ENCODE assay signal across 1 cellular context in the genomic region with DNA sequence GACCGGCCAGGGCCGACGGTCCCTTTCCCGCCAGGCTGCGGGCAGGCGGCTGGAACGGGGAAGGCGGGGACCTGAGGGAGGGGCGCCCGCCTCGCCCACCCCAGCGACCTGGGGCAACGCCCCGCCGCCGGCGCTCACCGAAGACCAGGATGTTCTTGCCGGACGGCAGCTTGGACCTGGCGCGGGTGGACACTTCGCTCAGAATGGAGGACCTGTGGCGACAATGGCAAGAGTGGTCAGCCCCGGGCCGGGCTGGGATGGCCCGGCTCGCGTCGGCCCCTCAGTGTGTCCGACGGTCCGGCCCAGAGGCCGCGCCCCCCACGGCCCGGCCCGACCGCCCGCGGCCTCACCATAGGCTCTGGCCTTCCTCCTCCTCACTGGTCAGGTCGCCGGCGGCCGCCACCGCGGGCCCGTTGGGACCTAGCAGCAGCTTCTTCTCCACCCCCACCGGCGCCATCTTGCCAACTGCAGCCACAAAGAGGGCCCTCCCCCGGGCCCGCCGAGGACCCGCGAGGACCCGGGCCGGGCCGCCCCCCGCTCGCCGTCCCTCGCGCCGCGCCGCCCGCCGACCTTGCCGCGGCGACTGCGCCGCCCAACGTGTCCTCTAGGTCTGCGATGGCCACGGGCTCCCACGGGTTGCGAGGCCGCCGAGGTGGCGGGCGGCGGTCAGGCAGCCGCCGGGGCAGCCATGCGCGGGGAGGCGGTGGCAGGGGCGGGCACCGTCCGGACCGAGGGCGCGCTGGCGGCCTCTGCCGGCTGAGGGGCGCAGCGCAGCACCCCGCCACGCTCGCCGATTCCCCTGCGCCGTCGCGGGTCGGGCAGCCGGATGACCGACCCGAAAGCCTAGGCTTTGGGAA.
TF ChIP-seq lines count a peak whose summit lies in the region.

A gene (minus strand): TSS at position 475 of the 857 bp plus-strand sequence. CDS start 18 bp downstream, at position 457.

TF ChIP-seq in K562, 482 proteins besides CTCF, POLR2A, EP300 and RAD21 (continued from another document):
- TF ChIP-seq ATF7 (IDR thresholded peaks at IDR 0.05): peak; percentile 67; the same call in 1 of the 2 replicates
- no peak for TF ChIP-seq ZNF830 (CRISPR knock-in tag; IDR thresholded peaks at IDR 0.05)
- TF ChIP-seq ZFP30 (CRISPR knock-in tag; IDR thresholded peaks at IDR 0.05; ENCODE audit: borderline replicate concordance): no peak
- TF ChIP-seq CAMTA2 (CRISPR knock-in tag; conservative IDR thresholded peaks at IDR 0.05): 0 out of 2 replicates have a peak, but pooled peaks have one; percentile 31
- peak; percentile 85 for TF ChIP-seq TBP (optimal IDR thresholded peaks at IDR 0.05; ENCODE audit: low read depth, low read length)
- TF ChIP-seq, protein P1, sequence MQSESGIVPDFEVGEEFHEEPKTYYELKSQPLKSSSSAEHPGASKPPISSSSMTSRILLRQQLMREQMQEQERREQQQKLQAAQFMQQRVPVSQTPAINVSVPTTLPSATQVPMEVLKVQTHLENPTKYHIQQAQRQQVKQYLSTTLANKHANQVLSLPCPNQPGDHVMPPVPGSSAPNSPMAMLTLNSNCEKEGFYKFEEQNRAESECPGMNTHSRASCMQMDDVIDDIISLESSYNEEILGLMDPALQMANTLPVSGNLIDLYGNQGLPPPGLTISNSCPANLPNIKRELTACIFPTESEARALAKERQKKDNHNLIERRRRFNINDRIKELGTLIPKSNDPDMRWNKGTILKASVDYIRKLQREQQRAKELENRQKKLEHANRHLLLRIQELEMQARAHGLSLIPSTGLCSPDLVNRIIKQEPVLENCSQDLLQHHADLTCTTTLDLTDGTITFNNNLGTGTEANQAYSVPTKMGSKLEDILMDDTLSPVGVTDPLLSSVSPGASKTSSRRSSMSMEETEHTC (IDR thresholded peaks at IDR 0.05): no peak
- TF ChIP-seq HNRNPL (IDR thresholded peaks at IDR 0.05; ENCODE audit: low read depth, low read length): no peak
- TF ChIP-seq, protein P2, sequence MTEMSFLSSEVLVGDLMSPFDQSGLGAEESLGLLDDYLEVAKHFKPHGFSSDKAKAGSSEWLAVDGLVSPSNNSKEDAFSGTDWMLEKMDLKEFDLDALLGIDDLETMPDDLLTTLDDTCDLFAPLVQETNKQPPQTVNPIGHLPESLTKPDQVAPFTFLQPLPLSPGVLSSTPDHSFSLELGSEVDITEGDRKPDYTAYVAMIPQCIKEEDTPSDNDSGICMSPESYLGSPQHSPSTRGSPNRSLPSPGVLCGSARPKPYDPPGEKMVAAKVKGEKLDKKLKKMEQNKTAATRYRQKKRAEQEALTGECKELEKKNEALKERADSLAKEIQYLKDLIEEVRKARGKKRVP (CRISPR knock-in tag; IDR thresholded peaks at IDR 0.05): no peak; the same call in 1 of the 2 replicates
- TF ChIP-seq, protein P3, sequence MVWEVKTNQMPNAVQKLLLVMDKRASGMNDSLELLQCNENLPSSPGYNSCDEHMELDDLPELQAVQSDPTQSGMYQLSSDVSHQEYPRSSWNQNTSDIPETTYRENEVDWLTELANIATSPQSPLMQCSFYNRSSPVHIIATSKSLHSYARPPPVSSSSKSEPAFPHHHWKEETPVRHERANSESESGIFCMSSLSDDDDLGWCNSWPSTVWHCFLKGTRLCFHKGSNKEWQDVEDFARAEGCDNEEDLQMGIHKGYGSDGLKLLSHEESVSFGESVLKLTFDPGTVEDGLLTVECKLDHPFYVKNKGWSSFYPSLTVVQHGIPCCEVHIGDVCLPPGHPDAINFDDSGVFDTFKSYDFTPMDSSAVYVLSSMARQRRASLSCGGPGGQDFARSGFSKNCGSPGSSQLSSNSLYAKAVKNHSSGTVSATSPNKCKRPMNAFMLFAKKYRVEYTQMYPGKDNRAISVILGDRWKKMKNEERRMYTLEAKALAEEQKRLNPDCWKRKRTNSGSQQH (CRISPR knock-in tag; IDR thresholded peaks at IDR 0.05): no peak
- no peak for TF ChIP-seq KDM2B (CRISPR knock-in tag; IDR thresholded peaks at IDR 0.05)
- peak; percentile 98 for TF ChIP-seq GATAD2B (IDR thresholded peaks at IDR 0.05; ENCODE audit: borderline replicate concordance)
- TF ChIP-seq SUPT5H (IDR thresholded peaks at IDR 0.05): peak; percentile 80
- peak; percentile 70 for TF ChIP-seq CXXC5 (CRISPR knock-in tag; IDR thresholded peaks at IDR 0.05)
- TF ChIP-seq SIN3A (IDR thresholded peaks at IDR 0.05; ENCODE audit: borderline replicate concordance in 2 of 2, control insufficient read depth in 1 of 2, low read depth in 2 of 2, low read length in 2 of 2): peak; percentile 12 to 57; a peak in 2 of 4 replicates
- TF ChIP-seq MAZ (CRISPR knock-in tag; conservative IDR thresholded peaks at IDR 0.05 in 1 of 2, IDR thresholded peaks at IDR 0.05 in 1 of 2): peak; percentile 40 to 94
- TF ChIP-seq HNRNPUL1 (IDR thresholded peaks at IDR 0.05; ENCODE audit: low read length): no peak
- TF ChIP-seq, protein P4, sequence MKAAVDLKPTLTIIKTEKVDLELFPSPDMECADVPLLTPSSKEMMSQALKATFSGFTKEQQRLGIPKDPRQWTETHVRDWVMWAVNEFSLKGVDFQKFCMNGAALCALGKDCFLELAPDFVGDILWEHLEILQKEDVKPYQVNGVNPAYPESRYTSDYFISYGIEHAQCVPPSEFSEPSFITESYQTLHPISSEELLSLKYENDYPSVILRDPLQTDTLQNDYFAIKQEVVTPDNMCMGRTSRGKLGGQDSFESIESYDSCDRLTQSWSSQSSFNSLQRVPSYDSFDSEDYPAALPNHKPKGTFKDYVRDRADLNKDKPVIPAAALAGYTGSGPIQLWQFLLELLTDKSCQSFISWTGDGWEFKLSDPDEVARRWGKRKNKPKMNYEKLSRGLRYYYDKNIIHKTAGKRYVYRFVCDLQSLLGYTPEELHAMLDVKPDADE (conservative IDR thresholded peaks at IDR 0.05; ENCODE audit: control insufficient read depth, low read depth, low read length): peak; percentile 67; the same call in 1 of the 2 replicates
- TF ChIP-seq CEBPB (tag; IDR thresholded peaks at IDR 0.05): no peak
- TF ChIP-seq FOXJ3 (CRISPR knock-in tag; IDR thresholded peaks at IDR 0.05): no peak
- TF ChIP-seq, protein P5, sequence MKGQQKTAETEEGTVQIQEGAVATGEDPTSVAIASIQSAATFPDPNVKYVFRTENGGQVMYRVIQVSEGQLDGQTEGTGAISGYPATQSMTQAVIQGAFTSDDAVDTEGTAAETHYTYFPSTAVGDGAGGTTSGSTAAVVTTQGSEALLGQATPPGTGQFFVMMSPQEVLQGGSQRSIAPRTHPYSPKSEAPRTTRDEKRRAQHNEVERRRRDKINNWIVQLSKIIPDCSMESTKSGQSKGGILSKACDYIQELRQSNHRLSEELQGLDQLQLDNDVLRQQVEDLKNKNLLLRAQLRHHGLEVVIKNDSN (CRISPR knock-in tag; IDR thresholded peaks at IDR 0.05): no peak
- TF ChIP-seq ZNF232 (CRISPR knock-in tag; IDR thresholded peaks at IDR 0.05): no peak
- no peak for TF ChIP-seq BRCA1 (IDR thresholded peaks at IDR 0.05)
- no peak for TF ChIP-seq BRCA1 (CRISPR knock-in tag; IDR thresholded peaks at IDR 0.05)
- no peak for TF ChIP-seq NELFE (IDR thresholded peaks at IDR 0.05; ENCODE audit: insufficient read depth, insufficient read length)
- TF ChIP-seq PHF8 (IDR thresholded peaks at IDR 0.05; ENCODE audit: borderline replicate concordance, low read length): peak; percentile 89; the same call in 1 of the 2 replicates
- no peak for TF ChIP-seq KLF10 (CRISPR knock-in tag; IDR thresholded peaks at IDR 0.05)
